In the genomic region with DNA sequence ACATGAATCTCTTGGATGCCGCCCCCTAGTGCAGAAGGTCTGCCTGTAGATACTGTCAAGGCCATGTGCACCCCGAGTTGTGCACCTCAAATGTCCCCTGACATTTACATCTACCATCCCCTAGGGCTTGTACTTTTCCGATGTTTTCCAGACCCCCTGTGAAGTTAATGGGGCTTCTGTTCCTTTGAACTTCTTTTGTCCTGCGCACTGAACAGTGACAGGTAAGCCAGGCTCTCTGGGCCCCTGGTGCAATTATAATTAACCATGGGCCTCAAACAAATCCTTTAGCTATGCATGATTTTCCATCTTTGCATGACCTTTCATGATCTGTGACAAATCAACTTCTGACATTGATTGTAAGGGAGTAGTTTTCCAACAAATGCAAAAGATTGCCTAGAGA, we compare ENCODE assay signal across 1 cellular context.
TF ChIP-seq lines count a peak whose summit lies in the region.

No MANE protein-coding gene starts in this region.

TF ChIP-seq in K562, 482 proteins besides CTCF, POLR2A, EP300 and RAD21 (continued from another document):
- TF ChIP-seq, protein P1, sequence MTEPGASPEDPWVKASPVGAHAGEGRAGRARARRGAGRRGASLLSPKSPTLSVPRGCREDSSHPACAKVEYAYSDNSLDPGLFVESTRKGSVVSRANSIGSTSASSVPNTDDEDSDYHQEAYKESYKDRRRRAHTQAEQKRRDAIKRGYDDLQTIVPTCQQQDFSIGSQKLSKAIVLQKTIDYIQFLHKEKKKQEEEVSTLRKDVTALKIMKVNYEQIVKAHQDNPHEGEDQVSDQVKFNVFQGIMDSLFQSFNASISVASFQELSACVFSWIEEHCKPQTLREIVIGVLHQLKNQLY (CRISPR knock-in tag; conservative IDR thresholded peaks at IDR 0.05), result no peak
- TF ChIP-seq ZNF124 (CRISPR knock-in tag; IDR thresholded peaks at IDR 0.05) (no peak), RBM14 (IDR thresholded peaks at IDR 0.05; ENCODE audit: borderline replicate concordance, insufficient read depth, low read depth, low read length) (no peak), MEF2D (tag; conservative IDR thresholded peaks at IDR 0.05; ENCODE audit: low read depth) (no peak), ETS1 (conservative IDR thresholded peaks at IDR 0.05; ENCODE audit: control insufficient read depth, low read depth, low read length) (no peak), TRIM28 (IDR thresholded peaks at IDR 0.05) (no peak)
